ENCODE assay signal across 10 cellular contexts in the genomic region with DNA sequence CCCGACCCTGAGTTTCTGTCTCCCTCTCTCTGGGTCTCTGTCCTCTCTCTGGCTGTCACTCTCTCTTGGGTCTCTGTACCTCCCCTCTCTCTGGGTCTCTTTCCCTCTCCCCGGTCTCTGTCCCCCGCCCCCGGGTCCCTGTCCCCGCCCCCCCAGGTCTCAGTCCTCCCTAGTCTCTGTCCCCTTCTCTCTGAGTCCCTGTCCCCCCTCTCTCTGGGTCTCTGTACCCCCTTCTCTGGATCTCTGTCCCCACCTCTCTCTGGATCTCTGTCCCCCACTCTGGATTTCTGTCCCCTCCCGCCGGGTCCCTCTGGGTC. TPM values are rescaled to one million over a fixed set of nuclear protein-coding genes. Genes with fewer than 3 reads are reported as not detected.
DNase-seq lines count a peak whose midpoint lies in the region; ATAC-seq and TF ChIP-seq lines count a peak whose summit lies in the region.
"Had no signal": no experiment of that assay in that cellular context is flagged by ENCODE, and none has a peak within 500 bp of the region (broad histone marks: within the 10 kb centered on the region; RNA-seq: fewer than 3 reads in every experiment).

No MANE protein-coding gene starts in this region.

- intact Hi-C loops in activated T-helper 1 cell treated with anti-CD3 and anti-CD28 coated beads, Interleukin-12 subunit alpha, Interleukin-12 subunit beta, Interleukin-2, Interleukin-4 antibody, amounts not matched to agents 30 ng/mL and 10 ng/mL and 1 ng/mL, durations not matched to agents 14 hours and 24 hours and 36 hours (cut with micrococcal nuclease): loop anchor here (10.0 kb wide), 1 partner anchor 238 kb away; no protein-coding TSS in a partner anchor
- intact Hi-C loops in right lobe of liver (cut with DNase I): loop anchor here in 1 of 2 donors (10.0 kb wide), 1 partner anchor 58 kb away; the partner anchor contains the start of gene NUCB1

- H3K36me3 Mint-ChIP-seq in T-helper 2 cell treated with Interferon-gamma antibody and Interleukin-4, amounts not matched to agents 5 μg/mL and 100 μg/mL, for 36 hours (ENCODE audit: low read depth): peaks cover 43% of the 10 kb centered on the region
- H3K36me3 Mint-ChIP-seq in activated T-helper 1 cell treated with anti-CD3 and anti-CD28 coated beads, Interleukin-12 subunit alpha, Interleukin-12 subunit beta, Interleukin-2, Interleukin-4 antibody, amounts not matched to agents 30 ng/mL and 10 ng/mL and 1 ng/mL, durations not matched to agents 14 hours and 24 hours and 36 hours (ENCODE audit: low read depth): peaks cover 21% of the 10 kb centered on the region

- TF ChIP-seq CTCF in right lobe of liver (IDR thresholded peaks at IDR 0.05): no peak

- H3K27me3 Mint-ChIP-seq in T-helper 2 cell treated with Interferon-gamma antibody and Interleukin-4, amounts not matched to agents 5 μg/mL and 100 μg/mL, for 36 hours (ENCODE audit: low read depth): no peaks in the 10 kb centered on the region
- no peaks in the 10 kb centered on the region for H3K27me3 Mint-ChIP-seq in activated T-helper 1 cell treated with anti-CD3 and anti-CD28 coated beads, Interleukin-12 subunit alpha, Interleukin-12 subunit beta, Interleukin-2, Interleukin-4 antibody, amounts not matched to agents 30 ng/mL and 10 ng/mL and 1 ng/mL, durations not matched to agents 14 hours and 24 hours and 36 hours (ENCODE audit: insufficient read depth)

- no peak for TF ChIP-seq POLR2A in right lobe of liver (IDR thresholded peaks at IDR 0.05)

- WGBS in right lobe of liver (ENCODE audit: insufficient coverage, low coverage, low lambda C conversion rate, missing lambda C conversion rate): 11% methylated on average over 6 of the region's 7 CpGs

- peak overlapping the region; percentile 97 to 99 (median 98) for H3K27ac ChIP-seq in right lobe of liver
- peak overlapping the region; percentile 96 for H3K27ac ChIP-seq in substantia nigra (ENCODE audit: low read depth, low read length, poor library complexity, severe bottlenecking)

- no peak for ATAC-seq in right lobe of liver

- no peaks in the 10 kb centered on the region for H3K27me3 ChIP-seq in right lobe of liver

- H3K9me3 ChIP-seq in right lobe of liver: no peaks in the 10 kb centered on the region

- H3K9me3 Mint-ChIP-seq in T-helper 2 cell treated with Interferon-gamma antibody and Interleukin-4, amounts not matched to agents 5 μg/mL and 100 μg/mL, for 36 hours: no peaks in the 10 kb centered on the region
- H3K9me3 Mint-ChIP-seq in activated T-helper 1 cell treated with anti-CD3 and anti-CD28 coated beads, Interleukin-12 subunit alpha, Interleukin-12 subunit beta, Interleukin-2, Interleukin-4 antibody, amounts not matched to agents 30 ng/mL and 10 ng/mL and 1 ng/mL, durations not matched to agents 14 hours and 24 hours and 36 hours: no peaks in the 10 kb centered on the region

- no peak for DNase-seq in T-helper 2 cell treated with Interferon-gamma antibody and Interleukin-4, amounts not matched to agents 5 μg/mL and 100 μg/mL, for 36 hours (ENCODE audit: low spot score)
- DNase-seq in T-helper 2 cell (no peak), right lobe of liver (no peak), substantia nigra (lab: John Stamatoyannopoulos, UW) (no peak), DMS153 (lab: John Stamatoyannopoulos, UW) (no peak), NCI-H1092 treated with DMSO at 0.1 percent for 48 hours (lab: John Stamatoyannopoulos, UW) (no peak)
- no peak for DNase-seq in activated T-helper 1 cell treated with anti-CD3 and anti-CD28 coated beads, Interleukin-12 subunit alpha, Interleukin-12 subunit beta, Interleukin-2, Interleukin-4 antibody, amounts not matched to agents 30 ng/mL and 10 ng/mL and 1 ng/mL, durations not matched to agents 14 hours and 24 hours and 36 hours (ENCODE audit: low spot score)
- DNase-seq in stimulated activated CD4-positive, alpha-beta T cell treated with anti-CD3 and anti-CD28 coated beads, Interleukin-12 subunit alpha, Interleukin-12 subunit beta, amount 100 ng/mL, for 4 hours: no peak
- DNase-seq: NCI-H187 had no signal

- H3K4me1 ChIP-seq in right lobe of liver: peaks cover 0 to 19% (median 0%) of the 10 kb centered on the region in 4 donors

- peak overlapping the region in 2 of 3 donors; percentile 44 to 87 for H3K4me3 ChIP-seq in right lobe of liver

- H3K4me3 Mint-ChIP-seq in T-helper 2 cell treated with Interferon-gamma antibody and Interleukin-4, amounts not matched to agents 5 μg/mL and 100 μg/mL, for 36 hours: peak overlapping the region; percentile 85
- peak overlapping the region; percentile 47 for H3K4me3 Mint-ChIP-seq in activated T-helper 1 cell treated with anti-CD3 and anti-CD28 coated beads, Interleukin-12 subunit alpha, Interleukin-12 subunit beta, Interleukin-2, Interleukin-4 antibody, amounts not matched to agents 30 ng/mL and 10 ng/mL and 1 ng/mL, durations not matched to agents 14 hours and 24 hours and 36 hours

- H3K27ac Mint-ChIP-seq in T-helper 2 cell treated with Interferon-gamma antibody and Interleukin-4, amounts not matched to agents 5 μg/mL and 100 μg/mL, for 36 hours: peak overlapping the region; percentile 93
- peak overlapping the region; percentile 95 for H3K27ac Mint-ChIP-seq in activated T-helper 1 cell treated with anti-CD3 and anti-CD28 coated beads, Interleukin-12 subunit alpha, Interleukin-12 subunit beta, Interleukin-2, Interleukin-4 antibody, amounts not matched to agents 30 ng/mL and 10 ng/mL and 1 ng/mL, durations not matched to agents 14 hours and 24 hours and 36 hours

- peaks cover 51% of the 10 kb centered on the region for H3K4me1 Mint-ChIP-seq in T-helper 2 cell treated with Interferon-gamma antibody and Interleukin-4, amounts not matched to agents 5 μg/mL and 100 μg/mL, for 36 hours (ENCODE audit: low read depth)
- H3K4me1 Mint-ChIP-seq in activated T-helper 1 cell treated with anti-CD3 and anti-CD28 coated beads, Interleukin-12 subunit alpha, Interleukin-12 subunit beta, Interleukin-2, Interleukin-4 antibody, amounts not matched to agents 30 ng/mL and 10 ng/mL and 1 ng/mL, durations not matched to agents 14 hours and 24 hours and 36 hours (ENCODE audit: low read depth): peaks cover 61% of the 10 kb centered on the region

- H3K36me3 ChIP-seq in right lobe of liver: peaks cover 0 to 18% (median 1%) of the 10 kb centered on the region in 4 donors

RNA-seq across cellular contexts. Expression of gene FTL, which starts 2.3 kb away (rescaled TPM):
- total RNA-seq in activated T-helper 1 cell treated with anti-CD3 and anti-CD28 coated beads, Interleukin-12 subunit alpha, Interleukin-12 subunit beta, Interleukin-2, Interleukin-4 antibody, amounts not matched to agents 30 ng/mL and 10 ng/mL and 1 ng/mL, durations not matched to agents 14 hours and 24 hours and 36 hours: 651 and 662 TPM in 2 replicates
- over 10,000 TPM in 3 of 6 experiments, 1,000 to 10,000 TPM in 3; 5,005 to 19,229 (median 10,447) TPM for total RNA-seq in right lobe of liver

RNA-seq across cellular contexts. Expression of gene BAX, which starts 8.1 kb away (rescaled TPM):
- total RNA-seq in activated T-helper 1 cell treated with anti-CD3 and anti-CD28 coated beads, Interleukin-12 subunit alpha, Interleukin-12 subunit beta, Interleukin-2, Interleukin-4 antibody, amounts not matched to agents 30 ng/mL and 10 ng/mL and 1 ng/mL, durations not matched to agents 14 hours and 24 hours and 36 hours: 292 and 295 TPM in 2 replicates
- total RNA-seq in right lobe of liver: 10 to 100 TPM; 15.9 to 54.1 (median 30.8) TPM

RNA-seq across cellular contexts. Expression of gene DHDH, which starts 29.3 kb away (rescaled TPM):
- not detected in 2 replicates for total RNA-seq in activated T-helper 1 cell treated with anti-CD3 and anti-CD28 coated beads, Interleukin-12 subunit alpha, Interleukin-12 subunit beta, Interleukin-2, Interleukin-4 antibody, amounts not matched to agents 30 ng/mL and 10 ng/mL and 1 ng/mL, durations not matched to agents 14 hours and 24 hours and 36 hours
- total RNA-seq in right lobe of liver: under 1 TPM in 1 of 6 experiments, not detected in 5; 0.29 TPM
- total RNA-seq: fibroblast of villous mesenchyme had no signal

RNA-seq across cellular contexts. Expression of gene GYS1, which starts 30.3 kb away (rescaled TPM):
- 71.2 and 77.1 TPM in 2 replicates for total RNA-seq in activated T-helper 1 cell treated with anti-CD3 and anti-CD28 coated beads, Interleukin-12 subunit alpha, Interleukin-12 subunit beta, Interleukin-2, Interleukin-4 antibody, amounts not matched to agents 30 ng/mL and 10 ng/mL and 1 ng/mL, durations not matched to agents 14 hours and 24 hours and 36 hours
- 10 to 100 TPM in 2 of 6 experiments, 1 to 10 TPM in 4; 4.7 to 12.5 (median 8.9) TPM for total RNA-seq in right lobe of liver

RNA-seq across cellular contexts. Expression of gene RUVBL2, which starts 30.9 kb away (rescaled TPM):
- total RNA-seq in activated T-helper 1 cell treated with anti-CD3 and anti-CD28 coated beads, Interleukin-12 subunit alpha, Interleukin-12 subunit beta, Interleukin-2, Interleukin-4 antibody, amounts not matched to agents 30 ng/mL and 10 ng/mL and 1 ng/mL, durations not matched to agents 14 hours and 24 hours and 36 hours: 172 and 175 TPM in 2 replicates
- total RNA-seq in right lobe of liver: 10 to 100 TPM; 22.8 to 66.7 (median 32.3) TPM
